Comparison of ENCODE assay signal across 8 cellular contexts in genomic region chr6:41182069-41183034, GRCh38. TPM values are rescaled to one million over a fixed set of nuclear protein-coding genes. Genes with fewer than 3 reads are reported as not detected.
DNase-seq lines count a peak whose midpoint lies in the region; ATAC-seq and TF ChIP-seq lines count a peak whose summit lies in the region.

No MANE protein-coding gene starts in this region.

- peak overlapping the region; percentile 67 for H3K27ac ChIP-seq in lower lobe of right lung
- no peak overlapping the region for H3K27ac ChIP-seq in tibial artery

- ATAC-seq in GM21390 (IDR thresholded peaks at IDR 0.05; ENCODE audit: unreplicated experiment): peak; percentile 61
- peak; percentile 97 for ATAC-seq in T-helper 17 cell
- peak; percentile 84 to 89 for ATAC-seq in lower lobe of right lung
- ATAC-seq in GM18858 (IDR thresholded peaks at IDR 0.05; ENCODE audit: unreplicated experiment): no peak

- H3K4me1 ChIP-seq in lower lobe of right lung (peaks cover 8% of the 10 kb centered on the region), tibial artery (no peaks in the 10 kb centered on the region)

- H3K27ac Mint-ChIP-seq in T-helper 17 cell: peak overlapping the region; percentile 60
- H3K27ac Mint-ChIP-seq in dendritic cell treated with granulocyte-macrophage colony-stimulating factor and Interleukin-4, amounts not matched to agents 40 ng/mL and 50 ng/mL, for 4 days: peak overlapping the region; percentile 92

- intact Hi-C loops in dendritic cell treated with granulocyte-macrophage colony-stimulating factor and Interleukin-4, amounts not matched to agents 40 ng/mL and 50 ng/mL, for 4 days (cut with micrococcal nuclease): loop anchor here (1.0 to 2.0 kb wide), 2 partner anchors 90 to 108 kb away; no protein-coding TSS in a partner anchor
- intact Hi-C loops in lower lobe of right lung (cut with DNase I): no loop called here
- intact Hi-C loops in tibial artery (cut with DNase I; ENCODE audit: low total_unique reads): no loop called here

- peaks cover 25% of the 10 kb centered on the region for H3K27me3 ChIP-seq in lower lobe of right lung (ENCODE audit: low read depth)
- peaks cover 0 to 8% of the 10 kb centered on the region in 2 donors for H3K27me3 ChIP-seq in tibial artery

- DNase-seq in COR-L47 (lab: John Stamatoyannopoulos, UW) (peak; percentile 37), NCI-H1694 treated with DMSO at 0.1 percent for 48 hours (lab: John Stamatoyannopoulos, UW) (peak; percentile 35), T-helper 17 cell (peak in 1 of 3 donors; percentile 24), lower lobe of right lung (no peak), tibial artery (peak in 1 of 2 donors; percentile 25)

- peaks cover 3% of the 10 kb centered on the region for H3K36me3 Mint-ChIP-seq in T-helper 17 cell (ENCODE audit: low read depth)
- no peaks in the 10 kb centered on the region for H3K36me3 Mint-ChIP-seq in dendritic cell treated with granulocyte-macrophage colony-stimulating factor and Interleukin-4, amounts not matched to agents 40 ng/mL and 50 ng/mL, for 4 days (ENCODE audit: low read depth)

- peaks cover 23% of the 10 kb centered on the region for H3K27me3 Mint-ChIP-seq in T-helper 17 cell
- peaks cover under 1% of the 10 kb centered on the region for H3K27me3 Mint-ChIP-seq in dendritic cell treated with granulocyte-macrophage colony-stimulating factor and Interleukin-4, amounts not matched to agents 40 ng/mL and 50 ng/mL, for 4 days

- H3K36me3 ChIP-seq in lower lobe of right lung (no peaks in the 10 kb centered on the region), tibial artery (no peaks in the 10 kb centered on the region)

- H3K9me3 ChIP-seq in T-helper 17 cell (ENCODE audit: control insufficient read depth, low read length, poor library complexity, severe bottlenecking) (no peaks in the 10 kb centered on the region), lower lobe of right lung (no peaks in the 10 kb centered on the region), tibial artery (no peaks in the 10 kb centered on the region)

- peaks cover 25% of the 10 kb centered on the region for H3K4me1 Mint-ChIP-seq in T-helper 17 cell
- H3K4me1 Mint-ChIP-seq in dendritic cell treated with granulocyte-macrophage colony-stimulating factor and Interleukin-4, amounts not matched to agents 40 ng/mL and 50 ng/mL, for 4 days (ENCODE audit: low read depth): peaks cover 56% of the 10 kb centered on the region

- H3K4me3 ChIP-seq in lower lobe of right lung (no peak overlapping the region), tibial artery (no peak overlapping the region)

- H3K4me3 Mint-ChIP-seq in T-helper 17 cell: no peak overlapping the region
- no peak overlapping the region for H3K4me3 Mint-ChIP-seq in dendritic cell treated with granulocyte-macrophage colony-stimulating factor and Interleukin-4, amounts not matched to agents 40 ng/mL and 50 ng/mL, for 4 days

- TF ChIP-seq CTCF in lower lobe of right lung (IDR thresholded peaks at IDR 0.05) (peak; percentile 55), tibial artery (IDR thresholded peaks at IDR 0.05) (peak; percentile 25 to 26)

- no peaks in the 10 kb centered on the region for H3K9me3 Mint-ChIP-seq in dendritic cell treated with granulocyte-macrophage colony-stimulating factor and Interleukin-4, amounts not matched to agents 40 ng/mL and 50 ng/mL, for 4 days

RNA-seq across cellular contexts. Expression of gene TREML2, which starts 18.6 kb away (rescaled TPM):
- total RNA-seq in T-helper 17 cell: 1 to 10 TPM; 2.9 to 3.8 TPM
- total RNA-seq in lower lobe of right lung: 1.4 TPM

RNA-seq across cellular contexts. Expression of gene TREM2, which starts 19.4 kb away (rescaled TPM):
- total RNA-seq in T-helper 17 cell: not detected
- total RNA-seq in lower lobe of right lung: 58.5 TPM

RNA-seq across cellular contexts. Expression of gene TREML1, which starts 28.2 kb away (rescaled TPM):
- total RNA-seq in T-helper 17 cell: 10 to 100 TPM in 1 of 2 donors, 1 to 10 TPM in 1; 3.0 to 68.6 TPM
- 2.0 TPM for total RNA-seq in lower lobe of right lung

RNA-seq across cellular contexts. Expression of gene TREML4, which starts 45.8 kb away (rescaled TPM):
- total RNA-seq in T-helper 17 cell: under 1 TPM in 1 of 2 donors, not detected in 1; 0.42 TPM
- not detected for total RNA-seq in lower lobe of right lung

Comparison
In these comparisons a context has a peak if more than half of its experiments do, and no peak if none do; other contexts are left out.
1. RNA of gene TREM2, which starts 19.4 kb away (total RNA-seq): 58.5 TPM in lower lobe of right lung (single experiment); not detected in T-helper 17 cell; every median in the first group is over 10 times any median in the second.